ENCODE assay signal across 8 cellular contexts in the genomic region with DNA sequence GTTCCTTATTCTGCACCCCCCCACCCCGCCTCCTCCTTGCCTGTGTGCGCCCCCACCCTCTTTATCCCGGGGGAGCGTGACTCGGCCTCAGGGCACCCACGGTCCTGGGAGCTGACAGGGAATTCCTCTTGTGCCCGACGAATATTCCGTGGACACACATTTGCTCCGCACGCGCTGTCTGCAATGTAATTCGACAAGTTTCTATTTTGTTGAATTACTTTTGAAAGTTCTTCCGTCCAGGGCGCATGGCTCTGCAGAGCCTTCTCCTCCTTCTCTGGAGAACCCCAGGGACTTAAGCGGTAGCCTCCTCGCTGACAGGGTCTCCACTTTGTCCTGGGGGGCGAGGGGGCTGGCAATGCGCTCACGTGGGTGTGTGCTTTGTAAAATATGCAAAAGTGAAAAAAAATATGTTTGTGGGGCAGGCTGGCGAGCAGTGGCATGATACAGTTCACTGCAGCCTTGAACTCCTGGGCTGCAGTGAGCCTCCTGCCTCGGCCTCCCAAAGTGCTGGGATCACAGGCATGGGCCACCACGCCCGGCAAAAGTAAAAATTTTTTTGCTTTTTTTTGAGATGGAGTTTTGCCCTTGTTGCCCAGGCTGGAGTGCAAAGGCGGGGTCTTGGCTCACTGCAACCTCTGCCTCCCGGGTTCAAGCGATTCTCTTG. TPM values are rescaled to one million over a fixed set of nuclear protein-coding genes. Genes with fewer than 3 reads are reported as not detected.
A peak's percentile ranks its signal among the peaks of the same experiment; 100 is the strongest.
DNase-seq lines count a peak whose midpoint lies in the region; ATAC-seq, FAIRE-seq and TF ChIP-seq lines count a peak whose summit lies in the region.

No MANE protein-coding gene starts in this region.

- peak overlapping the region; percentile 84 for H3K4me3 ChIP-seq in DOHH2 (ENCODE audit: low read length)
- H3K4me3 ChIP-seq in PC-9, result peak overlapping the region; percentile 69
- H3K4me3 ChIP-seq in epithelial cell of proximal tubule (ENCODE audit: low read depth, low read length), result peak overlapping the region; percentile 59
- H3K4me3 ChIP-seq in pancreas, result peak overlapping the region; percentile 48 to 94 (median 84)

- DNase-seq in PC-9, result no peak
- no peak for DNase-seq in epithelial cell of proximal tubule (ENCODE audit: low read depth)
- no peak for DNase-seq in pancreas
- no peak for DNase-seq in anterior cingulate cortex (lab: John Stamatoyannopoulos, UW)
- no peak for DNase-seq in GM12892 (ENCODE audit: insufficient read length)
- no peak for DNase-seq in H4 (ENCODE audit: low spot score)
- no peak for DNase-seq in medulla oblongata (ENCODE audit: extremely low spot score)

- H3K9me3 ChIP-seq in DOHH2 (ENCODE audit: control insufficient read depth, insufficient read depth, low read length) (no peaks in the 10 kb centered on the region), PC-9 (ENCODE audit: insufficient read depth, low read depth) (no peaks in the 10 kb centered on the region), pancreas (no peaks in the 10 kb centered on the region)

- CTCF ChIA-PET in PC-9 (lab: Charles Lee), result no interaction called here

- peaks cover 46% of the 10 kb centered on the region for H3K79me2 ChIP-seq in DOHH2 (ENCODE audit: control insufficient read depth, low read length)
- H3K79me2 ChIP-seq in PC-9 (ENCODE audit: low read depth), result peaks cover 41% of the 10 kb centered on the region

- H3K4me2 ChIP-seq in DOHH2 (ENCODE audit: low read length), result peak overlapping the region; percentile 88
- H3K4me2 ChIP-seq in PC-9, result peak overlapping the region; percentile 82

- intact Hi-C loops in PC-9 (cut with micrococcal nuclease; ENCODE audit: unreplicated experiment) (loop anchor here (5.0 kb wide), 1 partner anchor 276 kb away; no protein-coding TSS in a partner anchor), pancreas (cut with DNase I) (no loop called here)

- H3F3A ChIP-seq in DOHH2 (ENCODE audit: control insufficient read depth, insufficient read depth) (0 out of 2 replicates have a peak, but pooled peaks cover 2% of the 10 kb centered on the region), PC-9 (ENCODE audit: insufficient read depth, low read depth) (peaks cover 7% of the 10 kb centered on the region; the same call in 1 of the 2 replicates)

- peak; percentile 22 to 39 (median 36) for ATAC-seq in pancreas

- POLR2A ChIA-PET in PC-9 (lab: Charles Lee; ENCODE audit: unreplicated experiment), result interaction anchor here (0.7 kb wide), 1 partner anchor 162 kb away, joined by 17 read pairs; no protein-coding TSS in a partner anchor

- H4K20me1 ChIP-seq in DOHH2 (ENCODE audit: control insufficient read depth, insufficient read depth, low read depth, low read length) (peaks cover 17% of the 10 kb centered on the region; the same call in 1 of the 2 replicates), PC-9 (ENCODE audit: insufficient read depth) (peaks cover 30% of the 10 kb centered on the region)

- no peak for FAIRE-seq in pancreas (lab: Jason Lieb, UNC)
- FAIRE-seq in GM12892 (lab: Jason Lieb, UNC), result no peak

- H3K36me3 ChIP-seq in DOHH2 (ENCODE audit: control insufficient read depth, low read length), result peaks cover 40% of the 10 kb centered on the region
- H3K36me3 ChIP-seq in PC-9 (ENCODE audit: low read depth), result peaks cover 9% of the 10 kb centered on the region
- no peaks in the 10 kb centered on the region for H3K36me3 ChIP-seq in pancreas

- TF ChIP-seq CTCF in DOHH2 (IDR thresholded peaks at IDR 0.05; ENCODE audit: low read depth, low read length, poor library complexity, severe bottlenecking), result no peak
- TF ChIP-seq CTCF in PC-9 (conservative IDR thresholded peaks at IDR 0.05), result no peak
- TF ChIP-seq CTCF in epithelial cell of proximal tubule (conservative IDR thresholded peaks at IDR 0.05; ENCODE audit: low read depth, low read length), result no peak
- TF ChIP-seq CTCF in pancreas (IDR thresholded peaks at IDR 0.05), result no peak

- H3K9me2 ChIP-seq in DOHH2 (replicated peaks; ENCODE audit: control insufficient read depth, low read length) (no peaks in the 10 kb centered on the region), PC-9 (ENCODE audit: insufficient read depth) (no peaks in the 10 kb centered on the region)

- WGBS in pancreas, 2 donors, result 23 to 27% methylated on average over 26 to 27 of the region's 27 CpGs

- peak overlapping the region; percentile 86 for H2AFZ ChIP-seq in PC-9

- TF ChIP-seq POLR2A in GM12892 (IDR thresholded peaks at IDR 0.05; ENCODE audit: low read depth, low read length), result no peak

- H3K4me1 ChIP-seq in DOHH2 (ENCODE audit: control insufficient read depth, low read length) (peaks cover 40% of the 10 kb centered on the region), PC-9 (replicated peaks; ENCODE audit: insufficient read depth) (peaks cover 19% of the 10 kb centered on the region), pancreas (peaks cover 0 to 24% (median 9%) of the 10 kb centered on the region in 3 donors)

- H3K27me3 ChIP-seq in DOHH2 (ENCODE audit: control insufficient read depth, low read length) (peaks cover 17% of the 10 kb centered on the region), PC-9 (ENCODE audit: insufficient read depth, low read depth) (peaks cover 14% of the 10 kb centered on the region), pancreas (no peaks in the 10 kb centered on the region)

- TSS peak; percentile 57 for BruUV-seq in PC-9 (replicated peaks; lab: Mats Ljungman, UMichigan)

- 0 out of 2 replicates have a peak overlapping the region, but pooled peaks have one; percentile 25 for H3K27ac ChIP-seq in DOHH2 (ENCODE audit: low read depth, low read length)
- H3K27ac ChIP-seq in PC-9, result peak overlapping the region; percentile 20
- H3K27ac ChIP-seq in pancreas, result peak overlapping the region; percentile 55 to 90 (median 75)

RNA-seq across cellular contexts. Expression of gene PDIA6, which starts 0.6 kb away (rescaled TPM):
- total RNA-seq in PC-9 (2021), result 127 and 170 TPM in 2 replicates
- total RNA-seq in epithelial cell of proximal tubule, result 400 and 406 TPM in 2 replicates
- 100 to 1,000 TPM in 5 of 6 donors, 10 to 100 TPM in 1; 86.5 to 201 (median 152) TPM for total RNA-seq in pancreas
- polyA plus RNA-seq in pancreas, result 10 to 100 TPM; 33.7 to 96.0 TPM
- polyA plus RNA-seq in GM12892 (2012; ENCODE audit: missing spikeins), result 183 TPM
- total RNA-seq in H4 (2014; rRNA removed; shearing (Covaris generic)), result 277 and 293 TPM in 2 replicates

Comparison
In these comparisons a context has a peak if more than half of its experiments do, and no peak if none do; other contexts are left out.
1. H3K27ac ChIP-seq: peak in every context shown above with its lines; median percentile 75 in pancreas; 25 in DOHH2; 20 in PC-9.